Comparison of ENCODE assay signal across 8 cellular contexts in genomic region chr1:33152685-33153432, GRCh38. TPM values are rescaled to one million over a fixed set of nuclear protein-coding genes. Genes with fewer than 3 reads are reported as not detected.
DNase-seq lines count a peak whose midpoint lies in the region; ATAC-seq and TF ChIP-seq lines count a peak whose summit lies in the region.

No MANE protein-coding gene starts in this region.

- CTCF ChIA-PET in CD4-positive, alpha-beta T cell (lab: Charles Lee), result interaction anchor here (1.4 kb wide), 1 partner anchor 26 kb away, joined by 3 read pairs; no protein-coding TSS in a partner anchor

- 50% methylated on average over 2 of the region's 2 CpGs for whole genome bisulfite sequencing in mesenchymal stem cell

- H3K14ac ChIP-seq in mesenchymal stem cell (ENCODE audit: low read length in 2 of 2), result peak overlapping the region in 1 of 2 experiments; percentile 61

- TF ChIP-seq CTCF in CD4-positive, alpha-beta T cell (IDR thresholded peaks at IDR 0.05), result no peak
- no peak for TF ChIP-seq CTCF in choroid plexus epithelial cell (conservative IDR thresholded peaks at IDR 0.05; ENCODE audit: low read depth, low read length)

- H2BK120ac ChIP-seq in mesenchymal stem cell (ENCODE audit: low read depth, low read length), result no peak overlapping the region

- no peak overlapping the region for H3K23ac ChIP-seq in mesenchymal stem cell (ENCODE audit: low read length in 2 of 2)

- H3K36me3 ChIP-seq in mesenchymal stem cell (ENCODE audit: control insufficient read depth in 1 of 2, insufficient read depth in 2 of 2, low read depth in 1 of 2, low read length in 2 of 2), result peaks cover 4 to 75% of the 10 kb centered on the region in 2 experiments

- H3K9me3 Mint-ChIP-seq in CD4-positive, alpha-beta T cell, result no peaks in the 10 kb centered on the region

- no peak overlapping the region for H3K4ac ChIP-seq in mesenchymal stem cell (ENCODE audit: low read depth in 1 of 2, low read length in 2 of 2)

- intact Hi-C loops in CD4-positive, alpha-beta T cell (cut with DNase I, micrococcal nuclease), result no loop called here

- peak overlapping the region; percentile 31 to 49 for H3K18ac ChIP-seq in mesenchymal stem cell (ENCODE audit: low read depth in 1 of 2, low read length in 2 of 2)

- H3K27ac Mint-ChIP-seq in CD4-positive, alpha-beta T cell, result no peak overlapping the region

- H4K91ac ChIP-seq in mesenchymal stem cell (ENCODE audit: low read length), result no peak overlapping the region

- H3K36me3 Mint-ChIP-seq in CD4-positive, alpha-beta T cell (ENCODE audit: low read depth), result peaks cover 48% of the 10 kb centered on the region

- H2AFZ ChIP-seq in mesenchymal stem cell (ENCODE audit: low read depth, low read length), result no peak overlapping the region

- no peak overlapping the region for H3K9ac ChIP-seq in mesenchymal stem cell (ENCODE audit: low read length)

- POLR2A ChIA-PET in CD4-positive, alpha-beta T cell (lab: Charles Lee), result no interaction called here

- no peak overlapping the region for H2BK15ac ChIP-seq in mesenchymal stem cell (ENCODE audit: low read depth, poor library complexity, severe bottlenecking)

- H3K27me3 Mint-ChIP-seq in CD4-positive, alpha-beta T cell, result no peaks in the 10 kb centered on the region

- H2BK12ac ChIP-seq in mesenchymal stem cell (ENCODE audit: low read length in 2 of 2), result no peak overlapping the region

- peaks cover 44% of the 10 kb centered on the region for H3K4me1 ChIP-seq in mesenchymal stem cell (ENCODE audit: control insufficient read depth, insufficient read depth, low read depth, low read length)

- no peaks in the 10 kb centered on the region for H3K27me3 ChIP-seq in CD4-positive, alpha-beta T cell (ENCODE audit: control insufficient read depth, insufficient read depth, low read length)
- no peaks in the 10 kb centered on the region for H3K27me3 ChIP-seq in mesenchymal stem cell (ENCODE audit: control insufficient read depth in 1 of 2, insufficient read depth in 1 of 2, low read length in 2 of 2)

- H3K4me2 ChIP-seq in mesenchymal stem cell (ENCODE audit: low read length, poor library complexity, severe bottlenecking), result no peak overlapping the region

- H2AK5ac ChIP-seq in mesenchymal stem cell (ENCODE audit: low read length, severe bottlenecking), result peak overlapping the region; percentile 46

- no peak overlapping the region for H3K27ac ChIP-seq in CD4-positive, alpha-beta T cell (ENCODE audit: low read depth, low read length)
- peak overlapping the region; percentile 58 for H3K27ac ChIP-seq in mesenchymal stem cell (ENCODE audit: low read length, poor library complexity, severe bottlenecking)

- no peak overlapping the region for H3K4me3 Mint-ChIP-seq in CD4-positive, alpha-beta T cell

- no peak for DNase-seq in CD4-positive, alpha-beta T cell
- DNase-seq in NCI-H1436 treated with DMSO at 0.1 percent for 48 hours (lab: John Stamatoyannopoulos, UW), result peak; percentile 94
- peak; percentile 89 for DNase-seq in choroid plexus epithelial cell (ENCODE audit: low read depth)
- peak; percentile 27 for DNase-seq in mesenchymal stem cell
- DNase-seq in stimulated activated CD8-positive, alpha-beta memory T cell treated with anti-CD3 and anti-CD28 coated beads, Interleukin-4, amount 100 ng/mL, for 48 hours, result no peak
- no peak for DNase-seq in CD1c-positive myeloid dendritic cell (ENCODE audit: extremely low spot score)

- ATAC-seq in CD4-positive, alpha-beta T cell (ENCODE audit: poor library complexity), result peak; percentile 32
- ATAC-seq in HG03108 (IDR thresholded peaks at IDR 0.05; ENCODE audit: unreplicated experiment), result no peak
- no peak for ATAC-seq in GM21515 (IDR thresholded peaks at IDR 0.05; ENCODE audit: unreplicated experiment)

- peaks cover 16% of the 10 kb centered on the region for H3K79me1 ChIP-seq in mesenchymal stem cell (replicated peaks; ENCODE audit: low read length, poor library complexity, severe bottlenecking)

- H4K8ac ChIP-seq in mesenchymal stem cell (ENCODE audit: low read length), result peak overlapping the region; percentile 9

- no peaks in the 10 kb centered on the region for H3K4me1 Mint-ChIP-seq in CD4-positive, alpha-beta T cell (ENCODE audit: low read depth)

- H2BK5ac ChIP-seq in mesenchymal stem cell (ENCODE audit: low read depth, low read length, poor library complexity, severe bottlenecking), result no peak overlapping the region

- no peaks in the 10 kb centered on the region for H3K9me3 ChIP-seq in CD4-positive, alpha-beta T cell (ENCODE audit: control insufficient read depth, low read length)
- no peaks in the 10 kb centered on the region for H3K9me3 ChIP-seq in mesenchymal stem cell (ENCODE audit: control insufficient read depth, low read length)

- no peak overlapping the region for H3K4me3 ChIP-seq in choroid plexus epithelial cell (ENCODE audit: low read depth, low read length)
- no peak overlapping the region for H3K4me3 ChIP-seq in mesenchymal stem cell (ENCODE audit: insufficient read depth in 1 of 2, low read depth in 1 of 2, low read length in 2 of 2)

RNA-seq across cellular contexts. Expression of gene TRIM62, which starts 29.0 kb away (rescaled TPM):
- total RNA-seq in CD4-positive, alpha-beta T cell, result 10 to 100 TPM; 18.9 to 23.0 TPM
- polyA plus RNA-seq in mesenchymal stem cell (2013, experiment 1 of 2), result 10.9 TPM
- polyA plus RNA-seq in mesenchymal stem cell (2013, experiment 2 of 2), result 10.9 TPM

Comparison
In these comparisons a context has a peak if more than half of its experiments do, and no peak if none do; other contexts are left out.
1. DNase-seq: peak in NCI-H1436 treated with DMSO at 0.1 percent for 48 hours (single experiment), choroid plexus epithelial cell (single experiment) and mesenchymal stem cell (single experiment); none in CD4-positive, alpha-beta T cell (0 of 10), stimulated activated CD8-positive, alpha-beta memory T cell treated with anti-CD3 and anti-CD28 coated beads, Interleukin-4, amount 100 ng/mL, for 48 hours (single experiment) and CD1c-positive myeloid dendritic cell (single experiment).